12 cellular contexts compared by ENCODE assay signal in the genomic region with DNA sequence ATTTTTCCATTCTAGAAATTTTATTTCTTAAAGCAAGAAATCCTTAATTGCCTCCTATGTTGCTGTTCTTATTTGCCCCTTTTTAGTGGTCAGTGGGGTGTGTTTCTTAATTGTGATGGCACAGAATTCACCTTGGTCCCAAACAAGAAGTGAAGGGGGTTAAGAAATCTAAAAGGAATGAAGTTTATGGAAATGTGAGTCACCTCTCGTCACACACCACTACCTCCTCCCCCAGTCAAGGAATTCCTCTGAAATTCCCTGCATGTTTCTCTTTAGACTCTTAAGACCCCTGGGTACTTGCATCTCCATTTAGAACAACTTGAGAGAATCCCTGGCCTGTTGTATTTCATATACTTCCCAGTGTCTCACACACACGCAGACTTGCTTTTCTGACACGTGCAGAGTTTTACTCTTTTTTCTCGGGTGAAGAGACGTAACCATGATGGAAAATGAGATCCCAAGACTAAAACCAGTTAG.
A peak's percentile ranks its signal among the peaks of the same experiment; 100 is the strongest.
DNase-seq lines count a peak whose midpoint lies in the region; ATAC-seq and TF ChIP-seq lines count a peak whose summit lies in the region.
"Had no signal": no experiment of that assay in that cellular context is flagged by ENCODE, and none has a peak within 500 bp of the region (broad histone marks: within the 10 kb centered on the region; RNA-seq: fewer than 3 reads in every experiment).

No MANE protein-coding gene starts in this region.

- H3K27me3 ChIP-seq in kidney epithelial cell (ENCODE audit: control insufficient read depth, insufficient read depth, low read length) = no peaks in the 10 kb centered on the region
- H3K27me3 ChIP-seq: hepatocyte had no signal

- in situ Hi-C loops in astrocyte of the cerebellum (cut with HindIII; ENCODE audit: low sequenced_read_pairs) = no loop called here

- DNase-seq in AG09309 (ENCODE audit: low read depth) (peak; percentile 92), HT1080 (ENCODE audit: low read depth) (peak; percentile 87), astrocyte of the cerebellum (ENCODE audit: low read depth) (peak; percentile 91), kidney epithelial cell (ENCODE audit: low read depth) (peak; percentile 83), RPMI8226 (no peak), mucosa of gallbladder (ENCODE audit: low spot score) (no peak)
- DNase-seq in stimulated activated CD4-positive, alpha-beta T cell treated with anti-CD3 and anti-CD28 coated beads, Interleukin-15, amount 100 ng/mL, for 24 hours = no peak
- DNase-seq: activated naive CD8-positive, alpha-beta T cell treated with anti-CD3 and anti-CD28 coated beads, Interleukin-2, amount 50 U/mL, for 24 hours; MM.1S; posterior cingulate gyrus had no signal

- H3K4me3 ChIP-seq in AG09309 (ENCODE audit: control insufficient read depth, low read depth, low read length) = no peak overlapping the region
- no peak overlapping the region for H3K4me3 ChIP-seq in astrocyte of the cerebellum (ENCODE audit: low read depth, low read length)
- no peak overlapping the region for H3K4me3 ChIP-seq in kidney epithelial cell (ENCODE audit: low read depth, low read length)
- H3K4me3 ChIP-seq: hepatocyte had no signal

- H3K36me3 ChIP-seq in kidney epithelial cell (ENCODE audit: control insufficient read depth, insufficient read depth, low read length) = no peaks in the 10 kb centered on the region

- ATAC-seq in GM18861 (IDR thresholded peaks at IDR 0.05; ENCODE audit: unreplicated experiment) = no peak
- ATAC-seq: activated naive CD8-positive, alpha-beta T cell treated with anti-CD3 and anti-CD28 coated beads, Interleukin-2, amount 50 U/mL, for 24 hours had no signal

- TF ChIP-seq CTCF in AG09309 (IDR thresholded peaks at IDR 0.05; ENCODE audit: control insufficient read depth, insufficient read depth, low read depth, low read length, missing control alignments) = no peak
- no peak for TF ChIP-seq CTCF in astrocyte of the cerebellum (IDR thresholded peaks at IDR 0.05; ENCODE audit: low read depth, low read length, missing control alignments)
- TF ChIP-seq CTCF in kidney epithelial cell (IDR thresholded peaks at IDR 0.05; ENCODE audit: insufficient read depth, low read length, poor library complexity, severe bottlenecking) = no peak

Comparison
In these comparisons a context has a peak if more than half of its experiments do, and no peak if none do; other contexts are left out.
1. DNase-seq: peak in AG09309 (single experiment), HT1080 (single experiment), astrocyte of the cerebellum (single experiment) and kidney epithelial cell (single experiment); none in RPMI8226 (single experiment), mucosa of gallbladder (single experiment) and stimulated activated CD4-positive, alpha-beta T cell treated with anti-CD3 and anti-CD28 coated beads, Interleukin-15, amount 100 ng/mL, for 24 hours (single experiment).